8 cellular contexts compared by ENCODE assay signal in the genomic region with DNA sequence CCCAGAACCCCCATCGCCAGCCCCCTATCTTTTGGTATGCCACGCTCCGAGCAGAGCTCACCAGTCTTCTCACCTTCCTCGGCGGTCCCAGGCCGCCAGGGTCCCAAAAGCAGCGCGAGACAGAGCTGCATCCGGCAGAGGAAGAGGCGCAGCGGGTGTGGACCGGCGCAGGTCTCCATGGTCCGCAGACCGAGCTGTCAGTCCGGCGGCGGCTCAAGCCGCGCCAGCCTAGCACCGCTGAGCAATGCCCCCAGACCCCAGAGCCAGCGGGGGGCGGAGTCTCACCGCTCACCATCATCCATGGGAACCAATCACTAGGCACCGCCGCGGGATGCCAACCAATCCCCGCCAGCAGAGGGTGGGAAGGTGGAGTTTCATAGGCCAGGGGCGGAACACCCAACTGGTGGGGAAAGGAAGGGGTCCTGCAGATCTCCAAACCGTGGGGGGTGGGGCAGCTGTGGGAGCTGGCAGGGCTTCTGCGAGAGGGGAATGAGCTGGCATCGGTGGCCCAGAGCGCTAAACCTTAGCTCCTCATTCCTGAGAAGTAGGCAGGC. TPM values are rescaled to one million over a fixed set of nuclear protein-coding genes. Genes with fewer than 3 reads are reported as not detected.
A peak's percentile ranks its signal among the peaks of the same experiment; 100 is the strongest.
DNase-seq lines count a peak whose midpoint lies in the region; ATAC-seq and TF ChIP-seq lines count a peak whose summit lies in the region.

Gene EPHA10 (minus strand): TSS at position 233 of the 554 bp plus-strand sequence. CDS start 54 bp downstream, at position 179.

- ATAC-seq in activated T-helper 17 cell treated with anti-CD3 and anti-CD28 coated beads, Interleukin-2, amount 50 U/mL, for 72 hours (replicated peaks), result no peak
- ATAC-seq in mucosa of descending colon, result peak; percentile 7
- no peak for ATAC-seq in activated CD4-positive, CD25-positive, alpha-beta regulatory T cell treated with anti-CD3 and anti-CD28 coated beads, Interleukin-2, amount 50 U/mL, for 24 hours

- intact Hi-C loops in mucosa of descending colon (cut with DNase I, micrococcal nuclease), result no loop called here

- H3K36me3 ChIP-seq in mucosa of descending colon (ENCODE audit: low read depth), result no peaks in the 10 kb centered on the region

- H3K9me3 ChIP-seq in mucosa of descending colon, result no peaks in the 10 kb centered on the region

- H3K9me3 Mint-ChIP-seq in activated T-helper 17 cell treated with anti-CD3 and anti-CD28 coated beads, Interleukin-2, amount 50 U/mL, for 72 hours, result no peaks in the 10 kb centered on the region

- DNase-seq in DMS53 treated with DMSO at 0.1 percent for 48 hours (lab: John Stamatoyannopoulos, UW; ENCODE audit: unreplicated experiment), result peak; percentile 24
- DNase-seq in NCI-H1930 (lab: John Stamatoyannopoulos, UW), result peak; percentile 68 to 83
- no peak for DNase-seq in mucosa of descending colon
- DNase-seq in activated effector memory CD4-positive, alpha-beta T cell treated with Interleukin-2 at 50 U/mL for 16 hours, result no peak
- no peak for DNase-seq in HCEC 1CT
- no peak for DNase-seq in AG08395 (ENCODE audit: low spot score)

- TF ChIP-seq CTCF in mucosa of descending colon (IDR thresholded peaks at IDR 0.05), result no peak

- H3K27me3 Mint-ChIP-seq in activated T-helper 17 cell treated with anti-CD3 and anti-CD28 coated beads, Interleukin-2, amount 50 U/mL, for 72 hours, result peaks cover 60% of the 10 kb centered on the region

- H3K4me1 ChIP-seq in mucosa of descending colon (ENCODE audit: low read depth), result no peaks in the 10 kb centered on the region

- peaks cover 5% of the 10 kb centered on the region for H3K36me3 Mint-ChIP-seq in activated T-helper 17 cell treated with anti-CD3 and anti-CD28 coated beads, Interleukin-2, amount 50 U/mL, for 72 hours (ENCODE audit: low read depth)

- peak within 1 kb of the TSS; percentile 59 for H3K4me3 Mint-ChIP-seq in activated T-helper 17 cell treated with anti-CD3 and anti-CD28 coated beads, Interleukin-2, amount 50 U/mL, for 72 hours

- H3K4me1 Mint-ChIP-seq in activated T-helper 17 cell treated with anti-CD3 and anti-CD28 coated beads, Interleukin-2, amount 50 U/mL, for 72 hours, result no peaks in the 10 kb centered on the region

- H3K27ac Mint-ChIP-seq in activated T-helper 17 cell treated with anti-CD3 and anti-CD28 coated beads, Interleukin-2, amount 50 U/mL, for 72 hours, result no peak within 1 kb of the TSS

- no peak within 1 kb of the TSS for H3K4me3 ChIP-seq in mucosa of descending colon

RNA-seq across cellular contexts. Expression of gene EPHA10, which starts in this region (rescaled TPM):
- 1 to 10 TPM; 1.4 to 1.7 TPM for total RNA-seq in activated T-helper 17 cell treated with anti-CD3 and anti-CD28 coated beads, Interleukin-2, amount 50 U/mL, for 72 hours
- 10 to 100 TPM; 45.3 to 74.4 (median 66.0) TPM for total RNA-seq in mucosa of descending colon

Comparison
In these comparisons a context has a peak if more than half of its experiments do, and no peak if none do; other contexts are left out.
1. RNA of gene EPHA10 (total RNA-seq): 45.3 to 74.4 TPM in mucosa of descending colon; 1.4 to 1.7 TPM in activated T-helper 17 cell treated with anti-CD3 and anti-CD28 coated beads, Interleukin-2, amount 50 U/mL, for 72 hours; every median in the first group is over 10 times any median in the second.
2. DNase-seq: peak in DMS53 treated with DMSO at 0.1 percent for 48 hours (single experiment) and NCI-H1930 (2 of 2); none in mucosa of descending colon (0 of 3), activated effector memory CD4-positive, alpha-beta T cell treated with Interleukin-2 at 50 U/mL for 16 hours (single experiment), HCEC 1CT (single experiment) and AG08395 (single experiment).